13 cellular contexts compared by ENCODE assay signal in the genomic region with DNA sequence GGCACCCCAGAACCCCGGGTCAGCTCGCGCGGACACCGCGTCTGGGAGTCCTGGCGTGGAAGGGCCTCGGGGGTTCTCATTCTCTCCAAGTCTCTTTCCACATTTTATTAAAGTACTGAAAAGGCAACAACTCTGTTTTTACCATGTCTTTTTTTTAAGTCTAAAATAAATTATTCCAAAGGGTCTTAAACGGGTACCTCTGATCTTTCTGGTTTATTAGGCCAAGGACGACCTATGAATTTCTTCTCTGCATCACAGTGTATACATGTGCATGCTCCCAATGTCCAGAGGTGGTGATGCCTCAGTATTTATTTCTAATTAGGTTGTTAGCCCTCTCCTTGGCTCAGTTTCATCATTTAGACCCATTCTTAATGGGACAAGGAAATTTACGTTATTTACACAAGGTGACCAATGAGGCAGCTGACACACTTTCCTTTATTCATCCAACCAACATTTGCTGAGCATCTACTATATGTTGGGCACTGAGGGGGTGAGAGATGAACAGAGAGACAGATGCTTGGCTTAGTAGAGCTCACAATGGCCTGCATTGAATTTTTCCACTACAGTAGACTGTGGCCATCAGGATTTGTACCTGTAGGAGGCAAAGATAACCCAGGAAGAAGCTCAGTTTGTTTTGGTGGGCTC. TPM values are rescaled to one million over a fixed set of nuclear protein-coding genes. Genes with fewer than 3 reads are reported as not detected.
DNase-seq lines count a peak whose midpoint lies in the region; ATAC-seq, FAIRE-seq and TF ChIP-seq lines count a peak whose summit lies in the region.
"Had no signal": no experiment of that assay in that cellular context is flagged by ENCODE, and none has a peak within 500 bp of the region (broad histone marks: within the 10 kb centered on the region; RNA-seq: fewer than 3 reads in every experiment).

No MANE protein-coding gene starts in this region.

- dilution Hi-C loops in endothelial cell of umbilical vein (cut with MboI; ENCODE audit: extremely low pct_ligation_motif_present, low sequenced_read_pairs): no loop called here

- H2AFZ ChIP-seq in OCI-LY3 (ENCODE audit: low read depth, low read length): peak overlapping the region; percentile 78
- no peak overlapping the region for H2AFZ ChIP-seq in endothelial cell of umbilical vein (ENCODE audit: low read depth, low read length)

- no peak overlapping the region for H3K27ac ChIP-seq in cardiac muscle cell
- no peak overlapping the region for H3K27ac ChIP-seq in OCI-LY3 (ENCODE audit: low read length)
- no peak overlapping the region for H3K27ac ChIP-seq in endothelial cell of umbilical vein (ENCODE audit: insufficient read depth, low read depth, low read length)
- no peak overlapping the region for H3K27ac ChIP-seq in testis
- H3K27ac ChIP-seq: skin epidermis had no signal

- in situ Hi-C loops in G401 (cut with HindIII; ENCODE audit: low sequenced_read_pairs): no loop called here

- no peaks in the 10 kb centered on the region for H3K36me3 ChIP-seq in cardiac muscle cell
- no peaks in the 10 kb centered on the region for H3K36me3 ChIP-seq in OCI-LY3 (replicated peaks; ENCODE audit: low read depth, low read length)
- no peaks in the 10 kb centered on the region for H3K36me3 ChIP-seq in endothelial cell of umbilical vein (ENCODE audit: control insufficient read depth in 2 of 2, extremely low read depth in 1 of 2, insufficient read depth in 2 of 2, low read length in 2 of 2)
- H3K36me3 ChIP-seq in testis (ENCODE audit: low read depth, missing control alignments): no peaks in the 10 kb centered on the region

- TF ChIP-seq CTCF in cardiac muscle cell (IDR thresholded peaks at IDR 0.05; ENCODE audit: low read depth, low read length) (no peak), OCI-LY3 (IDR thresholded peaks at IDR 0.05; ENCODE audit: low read depth, low read length) (no peak), endothelial cell of umbilical vein (IDR thresholded peaks at IDR 0.05; ENCODE audit: extremely low read depth in 1 of 2, insufficient read depth in 1 of 2, low read depth in 1 of 2, low read length in 2 of 2) (no peak), testis (IDR thresholded peaks at IDR 0.05) (no peak)

- H4K20me1 ChIP-seq in OCI-LY3 (ENCODE audit: insufficient read depth, low read length) (no peaks in the 10 kb centered on the region), endothelial cell of umbilical vein (replicated peaks; ENCODE audit: control insufficient read depth, extremely low read depth, insufficient read depth, low read length) (peaks cover 2% of the 10 kb centered on the region)

- H3K9me3 ChIP-seq in cardiac muscle cell (ENCODE audit: low read depth) (no peaks in the 10 kb centered on the region), OCI-LY3 (ENCODE audit: insufficient read depth, low read length) (no peaks in the 10 kb centered on the region), endothelial cell of umbilical vein (replicated peaks; ENCODE audit: control insufficient read depth, insufficient read depth, low read length) (no peaks in the 10 kb centered on the region), testis (no peaks in the 10 kb centered on the region)

- TF ChIP-seq POLR2A in endothelial cell of umbilical vein (IDR thresholded peaks at IDR 0.05; ENCODE audit: low read depth, low read length) (no peak), testis (IDR thresholded peaks at IDR 0.05) (no peak)

- FAIRE-seq in endothelial cell of umbilical vein (lab: Jason Lieb, UNC): no peak

- ATAC-seq in left cardiac atrium: no peak
- ATAC-seq: PC-3 had no signal

- no TSS peak for BruUV-seq in endothelial cell of umbilical vein (replicated peaks; lab: Mats Ljungman, UMichigan)

- no peaks in the 10 kb centered on the region for H3K9me1 ChIP-seq in endothelial cell of umbilical vein (replicated peaks; ENCODE audit: control insufficient read depth, extremely low read depth, insufficient read depth, low read length)

- H3K4me2 ChIP-seq in OCI-LY3 (ENCODE audit: low read length) (peak overlapping the region; percentile 76), endothelial cell of umbilical vein (ENCODE audit: insufficient read depth, low read length) (no peak overlapping the region)

- POLR2A ChIA-PET in endothelial cell of umbilical vein (lab: Charles Lee): no interaction called here

- DNase-seq in cardiac muscle cell (ENCODE audit: low read depth in 1 of 2, low spot score in 1 of 2) (no peak), left cardiac atrium (no peak), endothelial cell of umbilical vein (ENCODE audit: low read depth, low spot score) (no peak), testis (no peak), G401 (ENCODE audit: low spot score) (no peak), activated T-cell treated with anti-CD3 and anti-CD28 coated beads for 4 hours (no peak), SIG-M5 treated with dmso at 0.1 percent for 504 hours (lab: John Stamatoyannopoulos, UW; ENCODE audit: unreplicated experiment) (no peak)
- DNase-seq: NCI-H1105 treated with DMSO at 0.1 percent for 48 hours, PC-3 had no signal

- intact Hi-C loops in left cardiac atrium (cut with DNase I) (loop anchor here in 1 of 2 donors (10.0 kb wide), 1 partner anchor 359 kb away; no protein-coding TSS in a partner anchor), endothelial cell of umbilical vein (cut with micrococcal nuclease) (loop anchor here (1.0 to 10.0 kb wide), 6 partner anchors 15 to 649 kb away; a partner anchor contains a TSS), testis (cut with DNase I; ENCODE audit: low total_unique reads) (no loop called here)

- H3K9ac ChIP-seq in OCI-LY3 (ENCODE audit: low read length): peak overlapping the region; percentile 75; the same call in 1 of the 2 replicates
- no peak overlapping the region for H3K9ac ChIP-seq in endothelial cell of umbilical vein (replicated peaks; ENCODE audit: extremely low read depth, insufficient read depth, low read length)

- H3K4me3 ChIP-seq in cardiac muscle cell (peak overlapping the region; percentile 27), OCI-LY3 (ENCODE audit: low read length) (peak overlapping the region; percentile 95), endothelial cell of umbilical vein (replicated peaks in 1 of 3; ENCODE audit: insufficient read depth in 1 of 3, low read depth in 1 of 3, low read length in 3 of 3) (no peak overlapping the region), testis (peak overlapping the region; percentile 31 to 41)

- H3K4me1 ChIP-seq in cardiac muscle cell (ENCODE audit: low read depth) (no peaks in the 10 kb centered on the region), OCI-LY3 (ENCODE audit: low read length) (no peaks in the 10 kb centered on the region), endothelial cell of umbilical vein (ENCODE audit: control insufficient read depth, extremely low read depth, insufficient read depth, low read length) (peaks cover 5% of the 10 kb centered on the region), testis (no peaks in the 10 kb centered on the region)

- no peaks in the 10 kb centered on the region for H3K79me2 ChIP-seq in OCI-LY3 (ENCODE audit: low read length)
- no peaks in the 10 kb centered on the region for H3K79me2 ChIP-seq in endothelial cell of umbilical vein (ENCODE audit: control insufficient read depth, insufficient read depth, low read length)

- CTCF ChIA-PET in endothelial cell of umbilical vein (lab: Charles Lee): interaction anchor here (0.9 to 2.4 kb wide), 11 partner anchors 9 to 654 kb away, joined by 3 to 8 read pairs (median 4); no protein-coding TSS in a partner anchor

- WGBS in testis, 2 donors: 43 to 52% methylated on average over 11 of the region's 11 CpGs

- peaks cover 100% of the 10 kb centered on the region for H3K27me3 ChIP-seq in cardiac muscle cell
- H3K27me3 ChIP-seq in OCI-LY3 (ENCODE audit: low read depth, low read length): peaks cover 5% of the 10 kb centered on the region
- peaks cover 65 to 92% of the 10 kb centered on the region in 2 experiments for H3K27me3 ChIP-seq in endothelial cell of umbilical vein (ENCODE audit: control insufficient read depth in 2 of 2, insufficient read depth in 2 of 2, low read length in 2 of 2)
- H3K27me3 ChIP-seq in testis: peaks cover 15% of the 10 kb centered on the region

TF ChIP-seq in endothelial cell of umbilical vein, 7 proteins besides CTCF, POLR2A, EP300 and RAD21:
- peak; percentile 15 for TF ChIP-seq EZH2 (IDR thresholded peaks at IDR 0.05; ENCODE audit: borderline replicate concordance, low read depth, low read length, severe bottlenecking)
- TF ChIP-seq POLR2AphosphoS5 (IDR thresholded peaks at IDR 0.05; ENCODE audit: insufficient read depth, low read depth, low read length): no peak
- TF ChIP-seq FOS (IDR thresholded peaks at IDR 0.05; ENCODE audit: borderline replicate concordance, insufficient read depth, low read length): no peak
- no peak for TF ChIP-seq MYC (IDR thresholded peaks at IDR 0.05; ENCODE audit: low read depth, low read length)

RNA-seq across cellular contexts. Expression of a gene that starts 7.6 kb away (rescaled TPM):
- total RNA-seq in cardiac muscle cell: not detected in 2 replicates
- not detected in 2 replicates for polyA plus RNA-seq in cardiac muscle cell
- not detected for total RNA-seq in left cardiac atrium
- not detected in 2 replicates for total RNA-seq in endothelial cell of umbilical vein
- not detected in 2 replicates for polyA plus RNA-seq in endothelial cell of umbilical vein
- not detected in 2 replicates for polyA plus RNA-seq in endothelial cell of umbilical vein (2011; cell fraction: cytosol; rRNA removed)
- not detected in 2 replicates for polyA plus RNA-seq in endothelial cell of umbilical vein (2011; cell fraction: nucleus; rRNA removed)
- polyA plus RNA-seq in endothelial cell of umbilical vein (2012): not detected in 2 replicates
- not detected in 2 replicates for polyA minus RNA-seq in endothelial cell of umbilical vein
- not detected for polyA minus RNA-seq in endothelial cell of umbilical vein (2011; cell fraction: cytosol; rRNA and poly(A)+ RNA removed)
- polyA minus RNA-seq in endothelial cell of umbilical vein (2011; cell fraction: nucleus; rRNA and poly(A)+ RNA removed): not detected in 2 replicates
- under 1 TPM; 0.37 to 0.39 TPM for total RNA-seq in testis
- 1.5 TPM for polyA plus RNA-seq in testis (ENCODE audit: insufficient read depth, low read depth, low replicate concordance)
- not detected in 2 replicates for total RNA-seq in G401 (2014; rRNA removed; shearing (Covaris generic))
- total RNA-seq: lung microvascular endothelial cell, osteoblast, PC-3 had no signal

Comparison
In these comparisons a context has a peak if more than half of its experiments do, and no peak if none do; other contexts are left out.
1. H3K4me3 ChIP-seq: peak in cardiac muscle cell (single experiment), OCI-LY3 (single experiment) and testis (2 of 2); none in endothelial cell of umbilical vein (0 of 3).